ENCODE assay signal across 24 cellular contexts in genomic region chr17:78658281-78658785, GRCh38.
DNase-seq lines count a peak whose midpoint lies in the region; ATAC-seq, FAIRE-seq and TF ChIP-seq lines count a peak whose summit lies in the region.
"Had no signal": no experiment of that assay in that cellular context is flagged by ENCODE, and none has a peak within 500 bp of the region (broad histone marks: within the 10 kb centered on the region; RNA-seq: fewer than 3 reads in every experiment).

No MANE protein-coding gene starts in this region.

- H3K4me3 Mint-ChIP-seq in neural crest cell: no peak overlapping the region
- no peak overlapping the region for H3K4me3 Mint-ChIP-seq in CD8-positive, alpha-beta T cell
- H3K4me3 Mint-ChIP-seq: endodermal cell; naive thymus-derived CD8-positive, alpha-beta T cell; T-helper 1 cell treated with Interleukin-12 subunit alpha and Interleukin-12 subunit beta and Interleukin-4 antibody, amounts not matched to agents 30 μg/mL and 1 μg/mL, for 36 hours had no signal

- peak overlapping the region; percentile 29 for H3K27ac Mint-ChIP-seq in neural crest cell (ENCODE audit: unreplicated experiment)
- no peak overlapping the region for H3K27ac Mint-ChIP-seq in CD8-positive, alpha-beta T cell
- H3K27ac Mint-ChIP-seq: endodermal cell; T-helper 1 cell treated with Interleukin-12 subunit alpha and Interleukin-12 subunit beta and Interleukin-4 antibody, amounts not matched to agents 30 μg/mL and 1 μg/mL, for 36 hours had no signal

- no peak for FAIRE-seq in bronchial epithelial cell (lab: Jason Lieb, UNC)
- FAIRE-seq in small intestine (lab: Jason Lieb, UNC): no peak
- FAIRE-seq: A204.1, islet of Langerhans had no signal

- H3K36me3 ChIP-seq in bronchial epithelial cell (ENCODE audit: control insufficient read depth, insufficient read depth, low read length) (no peaks in the 10 kb centered on the region), small intestine (ENCODE audit: control insufficient read depth in 2 of 2, insufficient read depth in 2 of 2, low read length in 2 of 2) (no peaks in the 10 kb centered on the region)
- H3K36me3 ChIP-seq in CD8-positive, alpha-beta T cell (ENCODE audit: insufficient read depth, low read length): no peaks in the 10 kb centered on the region
- H3K36me3 ChIP-seq: HAP-1, prostate gland had no signal

- H3K4me1 Mint-ChIP-seq in neural crest cell: no peaks in the 10 kb centered on the region
- H3K4me1 Mint-ChIP-seq in CD8-positive, alpha-beta T cell (ENCODE audit: low read depth): no peaks in the 10 kb centered on the region
- H3K4me1 Mint-ChIP-seq: endodermal cell had no signal

- 88 to 92% (median 91%) methylated on average over 18 of the region's 18 CpGs for WGBS in small intestine, 3 donors

- no peaks in the 10 kb centered on the region for H3K9me3 ChIP-seq in small intestine (ENCODE audit: control insufficient read depth, low read depth)
- H3K9me3 ChIP-seq in CD8-positive, alpha-beta T cell (ENCODE audit: low read length): no peaks in the 10 kb centered on the region
- H3K9me3 ChIP-seq: HAP-1, prostate gland, testis had no signal

- H3K27me3 Mint-ChIP-seq in neural crest cell (ENCODE audit: low read depth): no peaks in the 10 kb centered on the region
- no peaks in the 10 kb centered on the region for H3K27me3 Mint-ChIP-seq in CD8-positive, alpha-beta T cell (ENCODE audit: low read depth)
- H3K27me3 Mint-ChIP-seq: naive thymus-derived CD8-positive, alpha-beta T cell had no signal

- CTCF ChIA-PET in AG04449 (lab: Yijun Ruan, JAX): no interaction called here
- CTCF ChIA-PET in CD8-positive, alpha-beta T cell (lab: Charles Lee): no interaction called here

- H3K27ac ChIP-seq in small intestine (ENCODE audit: low read depth in 1 of 2, low read length in 1 of 2): no peak overlapping the region
- H3K27ac ChIP-seq in CD8-positive, alpha-beta T cell (ENCODE audit: low read depth, low read length): no peak overlapping the region
- H3K27ac ChIP-seq: hepatocyte, prostate gland, testis had no signal

- DNase-seq in AG04449 (ENCODE audit: low read depth, low spot score): peak; percentile 55
- DNase-seq in HFF-Myc (ENCODE audit: extremely low read depth, low read depth): peak; percentile 36
- DNase-seq in bronchial epithelial cell (ENCODE audit: low read depth): peak; percentile 40
- no peak for DNase-seq in neural crest cell (ENCODE audit: low read depth, low spot score)
- no peak for DNase-seq in A172 (ENCODE audit: low spot score)
- DNase-seq in ecto neural progenitor cell (ENCODE audit: low spot score): no peak
- DNase-seq in small intestine: no peak
- no peak for DNase-seq in CD8-positive, alpha-beta T cell
- DNase-seq: amniotic stem cell; DMS53; endodermal cell; KBM-7; naive thymus-derived CD8-positive, alpha-beta T cell; NCI-H1048; NCI-H2029 treated with DMSO at 0.1 percent for 48 hours; NCI-H524 treated with DMSO at 0.1 percent for 48 hours; Right ventricle myocardium superior; testis had no signal

- no peaks in the 10 kb centered on the region for H3K4me1 ChIP-seq in small intestine (ENCODE audit: control insufficient read depth in 2 of 2, insufficient read depth in 1 of 2, low read depth in 1 of 2, low read length in 1 of 2)
- no peaks in the 10 kb centered on the region for H3K4me1 ChIP-seq in CD8-positive, alpha-beta T cell (ENCODE audit: insufficient read depth, low read length)
- H3K4me1 ChIP-seq: HAP-1, prostate gland, testis had no signal

- POLR2A ChIA-PET in AG04449 (lab: Yijun Ruan, JAX): no interaction called here
- POLR2A ChIA-PET in CD8-positive, alpha-beta T cell (lab: Charles Lee): no interaction called here

- H3K27me3 ChIP-seq in bronchial epithelial cell (ENCODE audit: control insufficient read depth, insufficient read depth, low read length) (peaks cover 2% of the 10 kb centered on the region), small intestine (ENCODE audit: control insufficient read depth in 2 of 2, insufficient read depth in 2 of 2, low read length in 2 of 2) (no peaks in the 10 kb centered on the region)
- H3K27me3 ChIP-seq in CD8-positive, alpha-beta T cell (ENCODE audit: insufficient read depth, low read length): no peaks in the 10 kb centered on the region
- H3K27me3 ChIP-seq: hepatocyte, testis had no signal

- no peaks in the 10 kb centered on the region for H3K36me3 Mint-ChIP-seq in neural crest cell (ENCODE audit: low read depth)
- no peaks in the 10 kb centered on the region for H3K36me3 Mint-ChIP-seq in CD8-positive, alpha-beta T cell

- TF ChIP-seq CTCF in AG04449 (IDR thresholded peaks at IDR 0.05; ENCODE audit: insufficient read depth, low read length, missing control alignments): no peak
- no peak for TF ChIP-seq CTCF in HFF-Myc (IDR thresholded peaks at IDR 0.05; ENCODE audit: low read depth, low read length, missing control alignments)
- no peak for TF ChIP-seq CTCF in bronchial epithelial cell (IDR thresholded peaks at IDR 0.05; ENCODE audit: insufficient read depth, low read length, severe bottlenecking)
- no peak for TF ChIP-seq CTCF in neural crest cell (conservative IDR thresholded peaks at IDR 0.05)
- no peak for TF ChIP-seq CTCF in CD8-positive, alpha-beta T cell (IDR thresholded peaks at IDR 0.05)

- no peak for ATAC-seq in CD8-positive, alpha-beta T cell
- ATAC-seq: naive thymus-derived CD8-positive, alpha-beta T cell had no signal

- H3K4me3 ChIP-seq in AG04449 (ENCODE audit: low read depth, low read length): no peak overlapping the region
- no peak overlapping the region for H3K4me3 ChIP-seq in HFF-Myc (replicated peaks; ENCODE audit: low read depth, low read length)
- H3K4me3 ChIP-seq in bronchial epithelial cell (ENCODE audit: low read depth, low read length): no peak overlapping the region
- no peak overlapping the region for H3K4me3 ChIP-seq in small intestine (ENCODE audit: low read depth in 1 of 2, low read length in 2 of 2)
- no peak overlapping the region for H3K4me3 ChIP-seq in CD8-positive, alpha-beta T cell (ENCODE audit: low read depth, low read length)
- H3K4me3 ChIP-seq: HAP-1, hepatocyte, prostate gland, testis had no signal

- no peaks in the 10 kb centered on the region for H3K9me3 Mint-ChIP-seq in neural crest cell
- no peaks in the 10 kb centered on the region for H3K9me3 Mint-ChIP-seq in CD8-positive, alpha-beta T cell
- H3K9me3 Mint-ChIP-seq: endodermal cell; naive thymus-derived CD8-positive, alpha-beta T cell; T-helper 1 cell treated with Interleukin-12 subunit alpha and Interleukin-12 subunit beta and Interleukin-4 antibody, amounts not matched to agents 30 μg/mL and 1 μg/mL, for 36 hours had no signal

- intact Hi-C loops in CD8-positive, alpha-beta T cell (cut with DNase I, micrococcal nuclease): no loop called here

Comparison
In these comparisons a context has a peak if more than half of its experiments do, and no peak if none do; other contexts are left out.
1. DNase-seq: peak in AG04449 (single experiment), HFF-Myc (single experiment) and bronchial epithelial cell (single experiment); none in neural crest cell (single experiment), A172 (single experiment), ecto neural progenitor cell (single experiment), small intestine (single experiment) and CD8-positive, alpha-beta T cell (0 of 7).